12 cellular contexts compared by ENCODE assay signal in genomic region chr13:36778083-36778671, GRCh38. TPM values are rescaled to one million over a fixed set of nuclear protein-coding genes. Genes with fewer than 3 reads are reported as not detected.
DNase-seq lines count a peak whose midpoint lies in the region; ATAC-seq and TF ChIP-seq lines count a peak whose summit lies in the region.
"Had no signal": no experiment of that assay in that cellular context is flagged by ENCODE, and none has a peak within 500 bp of the region (broad histone marks: within the 10 kb centered on the region; RNA-seq: fewer than 3 reads in every experiment).

No MANE protein-coding gene starts in this region.

- no peak for TF ChIP-seq CTCF in BJ (IDR thresholded peaks at IDR 0.05; ENCODE audit: insufficient read depth, low read depth, low read length)
- no peak for TF ChIP-seq CTCF in astrocyte of the cerebellum (IDR thresholded peaks at IDR 0.05; ENCODE audit: low read depth, low read length, missing control alignments)

- no peak overlapping the region for H2AK5ac ChIP-seq in mesenchymal stem cell (ENCODE audit: low read length, severe bottlenecking)

- DNase-seq in BJ (ENCODE audit: low read depth) (peak; percentile 9), astrocyte of the cerebellum (ENCODE audit: low read depth) (peak; percentile 57), mesenchymal stem cell (peak; percentile 75), T-helper 1 cell (no peak), AML-193 (lab: John Stamatoyannopoulos, UW) (no peak)
- no peak for DNase-seq in activated naive CD4-positive, alpha-beta T cell (lab: John Stamatoyannopoulos, UW)
- DNase-seq: pancreas, T1000 had no signal

- H2BK5ac ChIP-seq in mesenchymal stem cell (ENCODE audit: low read depth, low read length, poor library complexity, severe bottlenecking) = no peak overlapping the region

- peak; percentile 85 for ATAC-seq in HG02759 (IDR thresholded peaks at IDR 0.05; ENCODE audit: unreplicated experiment)
- no peak for ATAC-seq in HG03139 (IDR thresholded peaks at IDR 0.05; ENCODE audit: unreplicated experiment)
- ATAC-seq: activated naive CD4-positive, alpha-beta T cell treated with anti-CD3 and anti-CD28 coated beads, Interleukin-2, amount 50 U/mL, for 72 hours; gastroesophageal sphincter; pancreas had no signal

- peak overlapping the region; percentile 49 for H3K27ac ChIP-seq in mesenchymal stem cell (ENCODE audit: low read length, poor library complexity, severe bottlenecking)
- H3K27ac ChIP-seq: gastroesophageal sphincter, pancreas had no signal

- H3K14ac ChIP-seq in mesenchymal stem cell (ENCODE audit: low read length in 2 of 2) = no peak overlapping the region

- CTCF ChIA-PET in BJ (lab: Yijun Ruan, JAX) = no interaction called here

- H3K27me3 ChIP-seq in BJ (ENCODE audit: control insufficient read depth, insufficient read depth, low read length) = no peaks in the 10 kb centered on the region; the same call in none of the 2 replicates
- peaks cover 0 to 15% of the 10 kb centered on the region in 2 experiments for H3K27me3 ChIP-seq in mesenchymal stem cell (ENCODE audit: control insufficient read depth in 1 of 2, insufficient read depth in 1 of 2, low read length in 2 of 2)
- H3K27me3 ChIP-seq: pancreas had no signal

- H3K18ac ChIP-seq in mesenchymal stem cell (ENCODE audit: low read depth in 1 of 2, low read length in 2 of 2) = peak overlapping the region in 1 of 2 experiments; percentile 7

- H2BK15ac ChIP-seq in mesenchymal stem cell (ENCODE audit: low read depth, poor library complexity, severe bottlenecking) = no peak overlapping the region

- no peak overlapping the region for H4K91ac ChIP-seq in mesenchymal stem cell (ENCODE audit: low read length)

- in situ Hi-C loops in astrocyte of the cerebellum (cut with HindIII; ENCODE audit: low sequenced_read_pairs) = no loop called here

- H3K9ac ChIP-seq in mesenchymal stem cell (ENCODE audit: low read length) = no peak overlapping the region

- no peak overlapping the region for H2BK12ac ChIP-seq in mesenchymal stem cell (ENCODE audit: low read length in 2 of 2)

- H3K23ac ChIP-seq in mesenchymal stem cell (ENCODE audit: low read length in 2 of 2) = no peak overlapping the region

- H3K4ac ChIP-seq in mesenchymal stem cell (ENCODE audit: low read depth in 1 of 2, low read length in 2 of 2) = no peak overlapping the region

- WGBS in mesenchymal stem cell = 22% methylated on average over 6 of the region's 8 CpGs

- H2AFZ ChIP-seq in mesenchymal stem cell (ENCODE audit: low read depth, low read length) = no peak overlapping the region

- peaks cover 5% of the 10 kb centered on the region for H3K4me1 ChIP-seq in mesenchymal stem cell (ENCODE audit: control insufficient read depth, insufficient read depth, low read depth, low read length)
- H3K4me1 ChIP-seq: gastroesophageal sphincter, pancreas had no signal

- no peaks in the 10 kb centered on the region for H3K9me3 ChIP-seq in mesenchymal stem cell (ENCODE audit: control insufficient read depth, low read length)
- H3K9me3 ChIP-seq: gastroesophageal sphincter, pancreas had no signal

- H3K79me1 ChIP-seq in mesenchymal stem cell (replicated peaks; ENCODE audit: low read length, poor library complexity, severe bottlenecking) = no peaks in the 10 kb centered on the region

- no peak overlapping the region for H3K4me3 ChIP-seq in BJ (ENCODE audit: low read depth, low read length)
- H3K4me3 ChIP-seq in astrocyte of the cerebellum (ENCODE audit: low read depth, low read length) = peak overlapping the region; percentile 36
- H3K4me3 ChIP-seq in mesenchymal stem cell (ENCODE audit: insufficient read depth in 1 of 2, low read depth in 1 of 2, low read length in 2 of 2) = peak overlapping the region; percentile 38 to 56
- H3K4me3 ChIP-seq: gastroesophageal sphincter, pancreas had no signal

- POLR2A ChIA-PET in BJ (lab: Charles Lee) = no interaction called here

- H2BK120ac ChIP-seq in mesenchymal stem cell (ENCODE audit: low read depth, low read length) = no peak overlapping the region

- no peak overlapping the region for H4K8ac ChIP-seq in mesenchymal stem cell (ENCODE audit: low read length)

- peak overlapping the region; percentile 57 for H3K4me2 ChIP-seq in mesenchymal stem cell (ENCODE audit: low read length, poor library complexity, severe bottlenecking)

- H3K36me3 ChIP-seq in BJ (ENCODE audit: control insufficient read depth, insufficient read depth, low read length) (no peaks in the 10 kb centered on the region), mesenchymal stem cell (ENCODE audit: control insufficient read depth in 1 of 2, insufficient read depth in 2 of 2, low read depth in 1 of 2, low read length in 2 of 2) (no peaks in the 10 kb centered on the region)
- H3K36me3 ChIP-seq: gastroesophageal sphincter, pancreas had no signal

RNA-seq across cellular contexts. Expression of gene RFXAP, which starts 40.8 kb away (rescaled TPM):
- polyA plus RNA-seq in BJ (2011; rRNA removed) = 1.7 and 3.3 TPM in 2 replicates
- polyA minus RNA-seq in BJ (2011; rRNA and poly(A)+ RNA removed) = 0.66 and 1.1 TPM in 2 replicates
- polyA plus RNA-seq in mesenchymal stem cell (2013, experiment 1 of 2) = 3.2 TPM
- polyA plus RNA-seq in mesenchymal stem cell (2013, experiment 2 of 2) = 3.7 TPM

Comparison
In these comparisons a context has a peak if more than half of its experiments do, and no peak if none do; other contexts are left out.
1. DNase-seq: peak in BJ (single experiment), astrocyte of the cerebellum (single experiment) and mesenchymal stem cell (single experiment); none in activated naive CD4-positive, alpha-beta T cell (0 of 4), T-helper 1 cell (0 of 5) and AML-193 (0 of 2).